35 cellular contexts compared by ENCODE assay signal in genomic region chr11:15697437-15698236, GRCh38.
"Had no signal": no experiment of that assay in that cellular context is flagged by ENCODE, and none has a peak within 500 bp of the region (broad histone marks: within the 10 kb centered on the region; RNA-seq: fewer than 3 reads in every experiment).

No MANE protein-coding gene starts in this region.

- H3K9me3 ChIP-seq: gastroesophageal sphincter, heart right ventricle, lower lobe of right lung, psoas muscle, spleen, stomach, testis, tibial artery, upper lobe of left lung had no signal

- H3K4me1 Mint-ChIP-seq: immature natural killer cell; memory B cell; naive thymus-derived CD4-positive, alpha-beta T cell had no signal

- DNase-seq: caudate nucleus; cerebellar nuclear complex; cortex of kidney; dorsolateral prefrontal cortex; effector CD8-positive, alpha-beta T cell; endodermal cell; foreskin keratinocyte; heart right ventricle; hippocampal formation; immature natural killer cell; islet precursor cell; kidney glomerular epithelial cell; left colon; left ventricle myocardium superior; lower lobe of right lung; midbrain; naive thymus-derived CD4-positive, alpha-beta T cell; nucleus accumbens; posterior cingulate gyrus; psoas muscle; right cardiac atrium; spleen; stimulated activated CD4-positive, alpha-beta T cell treated with anti-CD3 and anti-CD28 coated beads, Interleukin-4, amount 100 ng/mL, for 4 hours; stimulated activated naive CD4-positive, alpha-beta T cell treated with Interleukin-2 at 50 U/mL for 16 hours; stomach; testis; tibial artery; upper lobe of left lung had no signal

- H3K4me3 Mint-ChIP-seq: endodermal cell; immature natural killer cell; memory B cell; naive thymus-derived CD4-positive, alpha-beta T cell; nephron had no signal

- ATAC-seq: esophagus mucosa; foreskin keratinocyte; gastroesophageal sphincter; heart right ventricle; left colon; left ventricle myocardium superior; lower lobe of right lung; naive thymus-derived CD4-positive, alpha-beta T cell; psoas muscle; right cardiac atrium had no signal

- H3K27ac Mint-ChIP-seq: endodermal cell; immature natural killer cell; memory B cell; naive thymus-derived CD4-positive, alpha-beta T cell; nephron had no signal

- H3K27me3 ChIP-seq: foreskin keratinocyte, gastroesophageal sphincter, heart right ventricle, spleen, stomach, testis, tibial artery, upper lobe of left lung had no signal

- H3K36me3 ChIP-seq: gastroesophageal sphincter, heart right ventricle, lower lobe of right lung, spleen, stomach, tibial artery, upper lobe of left lung had no signal

- H3K4me1 ChIP-seq: foreskin keratinocyte, gastroesophageal sphincter, heart right ventricle, lower lobe of right lung, psoas muscle, spleen, stomach, testis, tibial artery, upper lobe of left lung had no signal

- H3K27ac ChIP-seq: dorsolateral prefrontal cortex, epithelial cell of prostate, foreskin keratinocyte, gastroesophageal sphincter, heart right ventricle, lower lobe of right lung, psoas muscle, skin epidermis, spleen, stomach, testis, tibial artery, upper lobe of left lung had no signal

- FAIRE-seq: urothelium cell line had no signal

- H3K9me3 Mint-ChIP-seq: memory B cell had no signal

- H3K36me3 Mint-ChIP-seq: immature natural killer cell; memory B cell; naive thymus-derived CD4-positive, alpha-beta T cell had no signal

- H3K4me3 ChIP-seq: dorsolateral prefrontal cortex, gastroesophageal sphincter, heart right ventricle, lower lobe of right lung, psoas muscle, skin epidermis, spleen, stomach, testis, tibial artery, upper lobe of left lung had no signal
